Comparison of ENCODE assay signal across 1 cellular context in the genomic region with DNA sequence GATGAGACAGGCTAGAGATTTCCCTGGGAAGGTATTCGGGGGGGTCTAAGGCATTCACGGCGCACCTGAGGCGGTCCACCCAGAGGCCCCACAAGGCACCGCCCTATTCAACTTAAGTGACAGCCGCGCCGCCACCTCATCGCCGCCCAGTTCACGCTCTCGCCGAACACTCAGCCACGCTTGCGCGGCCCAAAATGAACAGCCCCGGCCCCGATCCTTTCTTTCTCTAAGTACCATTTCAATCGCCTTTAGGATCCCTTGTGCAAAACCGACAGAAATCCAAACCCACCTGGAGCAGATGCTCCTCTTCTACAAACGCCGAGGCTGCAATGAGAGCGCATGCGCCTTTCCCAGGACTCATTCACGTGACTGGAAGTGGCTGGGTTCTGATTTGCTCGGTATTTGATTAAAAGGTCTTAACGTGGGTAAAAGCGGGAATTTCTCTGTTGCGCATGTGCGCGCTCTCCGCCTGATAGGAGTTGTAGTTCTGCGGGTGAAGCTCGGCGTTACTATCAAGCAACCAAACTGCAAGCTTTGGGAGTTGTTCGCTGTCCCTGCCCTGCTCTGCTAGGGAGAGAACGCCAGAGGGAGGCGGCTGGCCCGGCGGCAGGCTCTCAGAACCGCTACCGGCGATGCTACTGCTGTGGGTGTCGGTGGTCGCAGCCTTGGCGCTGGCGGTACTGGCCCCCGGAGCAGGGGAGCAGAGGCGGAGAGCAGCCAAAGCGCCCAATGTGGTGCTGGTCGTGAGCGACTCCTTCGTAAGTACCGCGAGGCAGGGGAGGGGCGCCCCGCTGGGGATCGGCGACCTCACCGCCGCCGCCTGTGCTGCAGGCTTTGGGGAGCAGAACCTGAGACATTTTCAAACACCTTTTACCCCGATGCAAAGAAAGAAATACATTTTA.
TF ChIP-seq lines count a peak whose summit lies in the region.

A gene with protein sequence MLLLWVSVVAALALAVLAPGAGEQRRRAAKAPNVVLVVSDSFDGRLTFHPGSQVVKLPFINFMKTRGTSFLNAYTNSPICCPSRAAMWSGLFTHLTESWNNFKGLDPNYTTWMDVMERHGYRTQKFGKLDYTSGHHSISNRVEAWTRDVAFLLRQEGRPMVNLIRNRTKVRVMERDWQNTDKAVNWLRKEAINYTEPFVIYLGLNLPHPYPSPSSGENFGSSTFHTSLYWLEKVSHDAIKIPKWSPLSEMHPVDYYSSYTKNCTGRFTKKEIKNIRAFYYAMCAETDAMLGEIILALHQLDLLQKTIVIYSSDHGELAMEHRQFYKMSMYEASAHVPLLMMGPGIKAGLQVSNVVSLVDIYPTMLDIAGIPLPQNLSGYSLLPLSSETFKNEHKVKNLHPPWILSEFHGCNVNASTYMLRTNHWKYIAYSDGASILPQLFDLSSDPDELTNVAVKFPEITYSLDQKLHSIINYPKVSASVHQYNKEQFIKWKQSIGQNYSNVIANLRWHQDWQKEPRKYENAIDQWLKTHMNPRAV (plus strand): TSS at position 455 of the 902 bp plus-strand sequence. CDS start 178 bp downstream, at position 633.
A gene (minus strand): TSS at position 331 of the 902 bp plus-strand sequence. CDS start 7,827 bp downstream, outside the sequence.

TF ChIP-seq in GM12878, 131 proteins besides CTCF, POLR2A, EP300 and RAD21 (continues in another document):
- TF ChIP-seq, protein P1, sequence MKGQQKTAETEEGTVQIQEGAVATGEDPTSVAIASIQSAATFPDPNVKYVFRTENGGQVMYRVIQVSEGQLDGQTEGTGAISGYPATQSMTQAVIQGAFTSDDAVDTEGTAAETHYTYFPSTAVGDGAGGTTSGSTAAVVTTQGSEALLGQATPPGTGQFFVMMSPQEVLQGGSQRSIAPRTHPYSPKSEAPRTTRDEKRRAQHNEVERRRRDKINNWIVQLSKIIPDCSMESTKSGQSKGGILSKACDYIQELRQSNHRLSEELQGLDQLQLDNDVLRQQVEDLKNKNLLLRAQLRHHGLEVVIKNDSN (IDR thresholded peaks at IDR 0.05; ENCODE audit: borderline replicate concordance, extremely low read length, insufficient read depth, low read depth, low read length): peak; percentile 88
- TF ChIP-seq, protein P2, sequence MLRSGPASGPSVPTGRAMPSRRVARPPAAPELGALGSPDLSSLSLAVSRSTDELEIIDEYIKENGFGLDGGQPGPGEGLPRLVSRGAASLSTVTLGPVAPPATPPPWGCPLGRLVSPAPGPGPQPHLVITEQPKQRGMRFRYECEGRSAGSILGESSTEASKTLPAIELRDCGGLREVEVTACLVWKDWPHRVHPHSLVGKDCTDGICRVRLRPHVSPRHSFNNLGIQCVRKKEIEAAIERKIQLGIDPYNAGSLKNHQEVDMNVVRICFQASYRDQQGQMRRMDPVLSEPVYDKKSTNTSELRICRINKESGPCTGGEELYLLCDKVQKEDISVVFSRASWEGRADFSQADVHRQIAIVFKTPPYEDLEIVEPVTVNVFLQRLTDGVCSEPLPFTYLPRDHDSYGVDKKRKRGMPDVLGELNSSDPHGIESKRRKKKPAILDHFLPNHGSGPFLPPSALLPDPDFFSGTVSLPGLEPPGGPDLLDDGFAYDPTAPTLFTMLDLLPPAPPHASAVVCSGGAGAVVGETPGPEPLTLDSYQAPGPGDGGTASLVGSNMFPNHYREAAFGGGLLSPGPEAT (IDR thresholded peaks at IDR 0.05; ENCODE audit: low read depth): peak; percentile 92; the same call in 1 of the 2 replicates
- TF ChIP-seq TCF12 (IDR thresholded peaks at IDR 0.05; ENCODE audit: low read depth, low read length): no peak
- TF ChIP-seq, protein P3, sequence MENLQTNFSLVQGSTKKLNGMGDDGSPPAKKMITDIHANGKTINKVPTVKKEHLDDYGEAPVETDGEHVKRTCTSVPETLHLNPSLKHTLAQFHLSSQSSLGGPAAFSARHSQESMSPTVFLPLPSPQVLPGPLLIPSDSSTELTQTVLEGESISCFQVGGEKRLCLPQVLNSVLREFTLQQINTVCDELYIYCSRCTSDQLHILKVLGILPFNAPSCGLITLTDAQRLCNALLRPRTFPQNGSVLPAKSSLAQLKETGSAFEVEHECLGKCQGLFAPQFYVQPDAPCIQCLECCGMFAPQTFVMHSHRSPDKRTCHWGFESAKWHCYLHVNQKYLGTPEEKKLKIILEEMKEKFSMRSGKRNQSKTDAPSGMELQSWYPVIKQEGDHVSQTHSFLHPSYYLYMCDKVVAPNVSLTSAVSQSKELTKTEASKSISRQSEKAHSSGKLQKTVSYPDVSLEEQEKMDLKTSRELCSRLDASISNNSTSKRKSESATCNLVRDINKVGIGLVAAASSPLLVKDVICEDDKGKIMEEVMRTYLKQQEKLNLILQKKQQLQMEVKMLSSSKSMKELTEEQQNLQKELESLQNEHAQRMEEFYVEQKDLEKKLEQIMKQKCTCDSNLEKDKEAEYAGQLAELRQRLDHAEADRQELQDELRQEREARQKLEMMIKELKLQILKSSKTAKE (IDR thresholded peaks at IDR 0.05; ENCODE audit: low read depth, poor library complexity, severe bottlenecking): peak; percentile 42
- peak; percentile 78; the same call in 1 of the 2 replicates for TF ChIP-seq NBN (IDR thresholded peaks at IDR 0.05)
- TF ChIP-seq ZNF622 (IDR thresholded peaks at IDR 0.05): no peak
- 0 out of 2 replicates have a peak, but pooled peaks have one; percentile 7 for TF ChIP-seq TAF1 (IDR thresholded peaks at IDR 0.05; ENCODE audit: borderline replicate concordance, low read depth, low read length)
- peak; percentile 42; the same call in 1 of the 2 replicates for TF ChIP-seq DPF2 (IDR thresholded peaks at IDR 0.05)
- TF ChIP-seq, protein P4, sequence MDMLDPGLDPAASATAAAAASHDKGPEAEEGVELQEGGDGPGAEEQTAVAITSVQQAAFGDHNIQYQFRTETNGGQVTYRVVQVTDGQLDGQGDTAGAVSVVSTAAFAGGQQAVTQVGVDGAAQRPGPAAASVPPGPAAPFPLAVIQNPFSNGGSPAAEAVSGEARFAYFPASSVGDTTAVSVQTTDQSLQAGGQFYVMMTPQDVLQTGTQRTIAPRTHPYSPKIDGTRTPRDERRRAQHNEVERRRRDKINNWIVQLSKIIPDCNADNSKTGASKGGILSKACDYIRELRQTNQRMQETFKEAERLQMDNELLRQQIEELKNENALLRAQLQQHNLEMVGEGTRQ (IDR thresholded peaks at IDR 0.05; ENCODE audit: borderline replicate concordance, low read depth, low read length): peak; percentile 73; the same call in 1 of the 2 replicates
- TF ChIP-seq, protein P5, sequence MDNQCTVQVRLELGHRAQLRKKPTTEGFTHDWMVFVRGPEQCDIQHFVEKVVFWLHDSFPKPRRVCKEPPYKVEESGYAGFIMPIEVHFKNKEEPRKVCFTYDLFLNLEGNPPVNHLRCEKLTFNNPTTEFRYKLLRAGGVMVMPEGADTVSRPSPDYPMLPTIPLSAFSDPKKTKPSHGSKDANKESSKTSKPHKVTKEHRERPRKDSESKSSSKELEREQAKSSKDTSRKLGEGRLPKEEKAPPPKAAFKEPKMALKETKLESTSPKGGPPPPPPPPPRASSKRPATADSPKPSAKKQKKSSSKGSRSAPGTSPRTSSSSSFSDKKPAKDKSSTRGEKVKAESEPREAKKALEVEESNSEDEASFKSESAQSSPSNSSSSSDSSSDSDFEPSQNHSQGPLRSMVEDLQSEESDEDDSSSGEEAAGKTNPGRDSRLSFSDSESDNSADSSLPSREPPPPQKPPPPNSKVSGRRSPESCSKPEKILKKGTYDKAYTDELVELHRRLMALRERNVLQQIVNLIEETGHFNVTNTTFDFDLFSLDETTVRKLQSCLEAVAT (IDR thresholded peaks at IDR 0.05): peak; percentile 100
- peak; percentile 24; the same call in 2 of the 3 replicates for TF ChIP-seq POU2F2 (IDR thresholded peaks at IDR 0.05; ENCODE audit: borderline replicate concordance, low read depth, low read length)
- TF ChIP-seq TCF7 (IDR thresholded peaks at IDR 0.05; ENCODE audit: borderline replicate concordance): no peak; the same call in 1 of the 2 replicates
- TF ChIP-seq, protein P6, sequence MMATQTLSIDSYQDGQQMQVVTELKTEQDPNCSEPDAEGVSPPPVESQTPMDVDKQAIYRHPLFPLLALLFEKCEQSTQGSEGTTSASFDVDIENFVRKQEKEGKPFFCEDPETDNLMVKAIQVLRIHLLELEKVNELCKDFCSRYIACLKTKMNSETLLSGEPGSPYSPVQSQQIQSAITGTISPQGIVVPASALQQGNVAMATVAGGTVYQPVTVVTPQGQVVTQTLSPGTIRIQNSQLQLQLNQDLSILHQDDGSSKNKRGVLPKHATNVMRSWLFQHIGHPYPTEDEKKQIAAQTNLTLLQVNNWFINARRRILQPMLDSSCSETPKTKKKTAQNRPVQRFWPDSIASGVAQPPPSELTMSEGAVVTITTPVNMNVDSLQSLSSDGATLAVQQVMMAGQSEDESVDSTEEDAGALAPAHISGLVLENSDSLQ (IDR thresholded peaks at IDR 0.05): peak; percentile 97
- no peak for TF ChIP-seq MYB (IDR thresholded peaks at IDR 0.05; ENCODE audit: borderline replicate concordance, low read depth, low read length)
- TF ChIP-seq EED (IDR thresholded peaks at IDR 0.05; ENCODE audit: low read depth): peak; percentile 1; the same call in 1 of the 2 replicates
- TF ChIP-seq, protein P7, sequence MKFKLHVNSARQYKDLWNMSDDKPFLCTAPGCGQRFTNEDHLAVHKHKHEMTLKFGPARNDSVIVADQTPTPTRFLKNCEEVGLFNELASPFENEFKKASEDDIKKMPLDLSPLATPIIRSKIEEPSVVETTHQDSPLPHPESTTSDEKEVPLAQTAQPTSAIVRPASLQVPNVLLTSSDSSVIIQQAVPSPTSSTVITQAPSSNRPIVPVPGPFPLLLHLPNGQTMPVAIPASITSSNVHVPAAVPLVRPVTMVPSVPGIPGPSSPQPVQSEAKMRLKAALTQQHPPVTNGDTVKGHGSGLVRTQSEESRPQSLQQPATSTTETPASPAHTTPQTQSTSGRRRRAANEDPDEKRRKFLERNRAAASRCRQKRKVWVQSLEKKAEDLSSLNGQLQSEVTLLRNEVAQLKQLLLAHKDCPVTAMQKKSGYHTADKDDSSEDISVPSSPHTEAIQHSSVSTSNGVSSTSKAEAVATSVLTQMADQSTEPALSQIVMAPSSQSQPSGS (IDR thresholded peaks at IDR 0.05; ENCODE audit: low read length): no peak
- TF ChIP-seq, protein P8, sequence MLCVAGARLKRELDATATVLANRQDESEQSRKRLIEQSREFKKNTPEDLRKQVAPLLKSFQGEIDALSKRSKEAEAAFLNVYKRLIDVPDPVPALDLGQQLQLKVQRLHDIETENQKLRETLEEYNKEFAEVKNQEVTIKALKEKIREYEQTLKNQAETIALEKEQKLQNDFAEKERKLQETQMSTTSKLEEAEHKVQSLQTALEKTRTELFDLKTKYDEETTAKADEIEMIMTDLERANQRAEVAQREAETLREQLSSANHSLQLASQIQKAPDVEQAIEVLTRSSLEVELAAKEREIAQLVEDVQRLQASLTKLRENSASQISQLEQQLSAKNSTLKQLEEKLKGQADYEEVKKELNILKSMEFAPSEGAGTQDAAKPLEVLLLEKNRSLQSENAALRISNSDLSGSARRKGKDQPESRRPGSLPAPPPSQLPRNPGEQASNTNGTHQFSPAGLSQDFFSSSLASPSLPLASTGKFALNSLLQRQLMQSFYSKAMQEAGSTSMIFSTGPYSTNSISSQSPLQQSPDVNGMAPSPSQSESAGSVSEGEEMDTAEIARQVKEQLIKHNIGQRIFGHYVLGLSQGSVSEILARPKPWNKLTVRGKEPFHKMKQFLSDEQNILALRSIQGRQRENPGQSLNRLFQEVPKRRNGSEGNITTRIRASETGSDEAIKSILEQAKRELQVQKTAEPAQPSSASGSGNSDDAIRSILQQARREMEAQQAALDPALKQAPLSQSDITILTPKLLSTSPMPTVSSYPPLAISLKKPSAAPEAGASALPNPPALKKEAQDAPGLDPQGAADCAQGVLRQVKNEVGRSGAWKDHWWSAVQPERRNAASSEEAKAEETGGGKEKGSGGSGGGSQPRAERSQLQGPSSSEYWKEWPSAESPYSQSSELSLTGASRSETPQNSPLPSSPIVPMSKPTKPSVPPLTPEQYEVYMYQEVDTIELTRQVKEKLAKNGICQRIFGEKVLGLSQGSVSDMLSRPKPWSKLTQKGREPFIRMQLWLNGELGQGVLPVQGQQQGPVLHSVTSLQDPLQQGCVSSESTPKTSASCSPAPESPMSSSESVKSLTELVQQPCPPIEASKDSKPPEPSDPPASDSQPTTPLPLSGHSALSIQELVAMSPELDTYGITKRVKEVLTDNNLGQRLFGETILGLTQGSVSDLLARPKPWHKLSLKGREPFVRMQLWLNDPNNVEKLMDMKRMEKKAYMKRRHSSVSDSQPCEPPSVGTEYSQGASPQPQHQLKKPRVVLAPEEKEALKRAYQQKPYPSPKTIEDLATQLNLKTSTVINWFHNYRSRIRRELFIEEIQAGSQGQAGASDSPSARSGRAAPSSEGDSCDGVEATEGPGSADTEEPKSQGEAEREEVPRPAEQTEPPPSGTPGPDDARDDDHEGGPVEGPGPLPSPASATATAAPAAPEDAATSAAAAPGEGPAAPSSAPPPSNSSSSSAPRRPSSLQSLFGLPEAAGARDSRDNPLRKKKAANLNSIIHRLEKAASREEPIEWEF (IDR thresholded peaks at IDR 0.05; ENCODE audit: insufficient replicate concordance, low read depth, low read length): no peak
- peak; percentile 40; the same call in 1 of the 2 replicates for TF ChIP-seq HDGF (IDR thresholded peaks at IDR 0.05)
- TF ChIP-seq FOXM1 (IDR thresholded peaks at IDR 0.05; ENCODE audit: low read depth, low read length): no peak
- TF ChIP-seq ZZZ3 (IDR thresholded peaks at IDR 0.05; ENCODE audit: control insufficient read depth, insufficient read length, low read depth): no peak
- TF ChIP-seq CREM (IDR thresholded peaks at IDR 0.05; ENCODE audit: low read depth): peak; percentile 40; the same call in 1 of the 2 replicates
- TF ChIP-seq PML (IDR thresholded peaks at IDR 0.05; ENCODE audit: low read length): peak; percentile 96
- no peak; the same call in 1 of the 2 replicates for TF ChIP-seq ZNF207 (IDR thresholded peaks at IDR 0.05; ENCODE audit: borderline replicate concordance)
- TF ChIP-seq NFIC (IDR thresholded peaks at IDR 0.05; ENCODE audit: low read depth, low read length): no peak; the same call in 1 of the 2 replicates
- TF ChIP-seq TCF3 (IDR thresholded peaks at IDR 0.05; ENCODE audit: borderline replicate concordance, insufficient read depth, low read depth, low read length): no peak
- TF ChIP-seq, protein P9, sequence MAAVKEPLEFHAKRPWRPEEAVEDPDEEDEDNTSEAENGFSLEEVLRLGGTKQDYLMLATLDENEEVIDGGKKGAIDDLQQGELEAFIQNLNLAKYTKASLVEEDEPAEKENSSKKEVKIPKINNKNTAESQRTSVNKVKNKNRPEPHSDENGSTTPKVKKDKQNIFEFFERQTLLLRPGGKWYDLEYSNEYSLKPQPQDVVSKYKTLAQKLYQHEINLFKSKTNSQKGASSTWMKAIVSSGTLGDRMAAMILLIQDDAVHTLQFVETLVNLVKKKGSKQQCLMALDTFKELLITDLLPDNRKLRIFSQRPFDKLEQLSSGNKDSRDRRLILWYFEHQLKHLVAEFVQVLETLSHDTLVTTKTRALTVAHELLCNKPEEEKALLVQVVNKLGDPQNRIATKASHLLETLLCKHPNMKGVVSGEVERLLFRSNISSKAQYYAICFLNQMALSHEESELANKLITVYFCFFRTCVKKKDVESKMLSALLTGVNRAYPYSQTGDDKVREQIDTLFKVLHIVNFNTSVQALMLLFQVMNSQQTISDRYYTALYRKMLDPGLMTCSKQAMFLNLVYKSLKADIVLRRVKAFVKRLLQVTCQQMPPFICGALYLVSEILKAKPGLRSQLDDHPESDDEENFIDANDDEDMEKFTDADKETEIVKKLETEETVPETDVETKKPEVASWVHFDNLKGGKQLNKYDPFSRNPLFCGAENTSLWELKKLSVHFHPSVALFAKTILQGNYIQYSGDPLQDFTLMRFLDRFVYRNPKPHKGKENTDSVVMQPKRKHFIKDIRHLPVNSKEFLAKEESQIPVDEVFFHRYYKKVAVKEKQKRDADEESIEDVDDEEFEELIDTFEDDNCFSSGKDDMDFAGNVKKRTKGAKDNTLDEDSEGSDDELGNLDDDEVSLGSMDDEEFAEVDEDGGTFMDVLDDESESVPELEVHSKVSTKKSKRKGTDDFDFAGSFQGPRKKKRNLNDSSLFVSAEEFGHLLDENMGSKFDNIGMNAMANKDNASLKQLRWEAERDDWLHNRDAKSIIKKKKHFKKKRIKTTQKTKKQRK (IDR thresholded peaks at IDR 0.05; ENCODE audit: low read depth, low read length): peak; percentile 52; the same call in 1 of the 2 replicates
- no peak for TF ChIP-seq PAX8 (IDR thresholded peaks at IDR 0.05)
- TF ChIP-seq JUNB (IDR thresholded peaks at IDR 0.05): no peak
